ENCODE assay signal across 8 cellular contexts in the genomic region with DNA sequence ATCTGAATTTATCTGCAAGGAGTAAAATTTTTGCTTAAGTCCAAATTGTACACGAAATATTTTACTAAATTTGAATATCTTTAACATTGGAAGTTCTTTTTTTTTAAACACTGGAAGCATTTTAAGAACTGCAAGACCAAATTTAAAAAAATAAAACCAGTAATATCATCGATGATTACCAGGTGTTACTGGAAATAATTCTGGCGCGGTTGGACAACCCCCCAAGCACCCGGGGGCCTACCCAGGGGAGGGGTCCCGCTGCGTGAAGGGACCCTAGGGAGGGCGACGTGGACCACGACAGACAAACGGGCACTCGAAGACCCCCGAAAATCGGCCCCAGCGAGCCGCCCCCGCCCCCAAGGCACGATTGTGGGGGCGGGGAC. TPM values are rescaled to one million over a fixed set of nuclear protein-coding genes. Genes with fewer than 3 reads are reported as not detected.
A peak's percentile ranks its signal among the peaks of the same experiment; 100 is the strongest.
DNase-seq lines count a peak whose midpoint lies in the region; ATAC-seq and TF ChIP-seq lines count a peak whose summit lies in the region.

No MANE protein-coding gene starts in this region.

- no peak for DNase-seq in AG09309 (ENCODE audit: low read depth)
- DNase-seq in MG63 = no peak
- DNase-seq in naive thymus-derived CD8-positive, alpha-beta T cell = no peak
- no peak for DNase-seq in central memory CD4-positive, alpha-beta T cell
- DNase-seq in NCI-H446 (lab: John Stamatoyannopoulos, UW) = no peak

- TF ChIP-seq CTCF in AG09309 (IDR thresholded peaks at IDR 0.05; ENCODE audit: control insufficient read depth, insufficient read depth, low read depth, low read length, missing control alignments) = no peak

- H3K9me3 Mint-ChIP-seq in dendritic cell treated with granulocyte-macrophage colony-stimulating factor and Interleukin-4, amounts not matched to agents 40 ng/mL and 50 ng/mL, for 4 days = no peaks in the 10 kb centered on the region
- peaks cover 0 to 2% (median 0%) of the 10 kb centered on the region in 9 donors for H3K9me3 Mint-ChIP-seq in naive thymus-derived CD8-positive, alpha-beta T cell

- POLR2A ChIA-PET in naive thymus-derived CD8-positive, alpha-beta T cell (lab: Charles Lee) = interaction anchor here (0.7 to 11.8 kb wide), 5 partner anchors 14 to 337 kb away, joined by 3 to 370 read pairs (median 5); a partner anchor contains a TSS

- H3K4me3 Mint-ChIP-seq in dendritic cell treated with granulocyte-macrophage colony-stimulating factor and Interleukin-4, amounts not matched to agents 40 ng/mL and 50 ng/mL, for 4 days = peak overlapping the region; percentile 90
- H3K4me3 Mint-ChIP-seq in naive thymus-derived CD8-positive, alpha-beta T cell = peak overlapping the region; percentile 87 to 97 (median 90)

- peak in 1 of 2 donors; percentile 5 for ATAC-seq in naive thymus-derived CD8-positive, alpha-beta T cell
- no peak for ATAC-seq in HG02763 (IDR thresholded peaks at IDR 0.05; ENCODE audit: unreplicated experiment)
- ATAC-seq in GM21576 (IDR thresholded peaks at IDR 0.05; ENCODE audit: unreplicated experiment) = no peak

- peak overlapping the region; percentile 98 for H3K27ac Mint-ChIP-seq in dendritic cell treated with granulocyte-macrophage colony-stimulating factor and Interleukin-4, amounts not matched to agents 40 ng/mL and 50 ng/mL, for 4 days
- H3K27ac Mint-ChIP-seq in naive thymus-derived CD8-positive, alpha-beta T cell = peak overlapping the region; percentile 66 to 96 (median 92)

- H3K9me3 ChIP-seq in MG63 = no peaks in the 10 kb centered on the region

- no peaks in the 10 kb centered on the region for H3K27me3 Mint-ChIP-seq in dendritic cell treated with granulocyte-macrophage colony-stimulating factor and Interleukin-4, amounts not matched to agents 40 ng/mL and 50 ng/mL, for 4 days
- H3K27me3 Mint-ChIP-seq in naive thymus-derived CD8-positive, alpha-beta T cell = no peaks in the 10 kb centered on the region

- intact Hi-C loops in dendritic cell treated with granulocyte-macrophage colony-stimulating factor and Interleukin-4, amounts not matched to agents 40 ng/mL and 50 ng/mL, for 4 days (cut with micrococcal nuclease) = no loop called here

- H3K36me3 ChIP-seq in MG63 = peaks cover 31% of the 10 kb centered on the region

- H3K4me3 ChIP-seq in AG09309 (ENCODE audit: control insufficient read depth, low read depth, low read length) = peak overlapping the region; percentile 88
- peak overlapping the region; percentile 77 for H3K4me3 ChIP-seq in MG63

- no peaks in the 10 kb centered on the region for H3K27me3 ChIP-seq in MG63

- peaks cover 64% of the 10 kb centered on the region for H3K4me1 Mint-ChIP-seq in dendritic cell treated with granulocyte-macrophage colony-stimulating factor and Interleukin-4, amounts not matched to agents 40 ng/mL and 50 ng/mL, for 4 days (ENCODE audit: low read depth)
- H3K4me1 Mint-ChIP-seq in naive thymus-derived CD8-positive, alpha-beta T cell = peaks cover 10 to 54% (median 34%) of the 10 kb centered on the region in 4 donors

- peaks cover 48% of the 10 kb centered on the region for H3K36me3 Mint-ChIP-seq in dendritic cell treated with granulocyte-macrophage colony-stimulating factor and Interleukin-4, amounts not matched to agents 40 ng/mL and 50 ng/mL, for 4 days (ENCODE audit: low read depth)
- H3K36me3 Mint-ChIP-seq in naive thymus-derived CD8-positive, alpha-beta T cell = peaks cover 0 to 25% (median 5%) of the 10 kb centered on the region in 3 donors

RNA-seq across cellular contexts. Expression of a gene that starts 12.6 kb away (rescaled TPM):
- not detected in 2 replicates for total RNA-seq in MG63 (2014; rRNA removed; shearing (Covaris generic); ENCODE audit: low replicate concordance)
- total RNA-seq in naive thymus-derived CD8-positive, alpha-beta T cell = under 1 TPM in 1 of 2 experiments, not detected in 1; 0.70 TPM
- 1 to 10 TPM in 1 of 3 donors, under 1 TPM in 2; 0.41 to 1.3 (median 0.59) TPM for polyA plus RNA-seq in naive thymus-derived CD8-positive, alpha-beta T cell

RNA-seq across cellular contexts. Expression of a gene that starts 13.1 kb away (rescaled TPM):
- total RNA-seq in MG63 (2014; rRNA removed; shearing (Covaris generic); ENCODE audit: low replicate concordance) = not detected in 2 replicates
- under 1 TPM; 0.14 to 0.23 TPM for total RNA-seq in naive thymus-derived CD8-positive, alpha-beta T cell
- under 1 TPM in 1 of 3 donors, not detected in 2; 0.15 TPM for polyA plus RNA-seq in naive thymus-derived CD8-positive, alpha-beta T cell

RNA-seq across cellular contexts. Expression of a gene that starts 19.7 kb away (rescaled TPM):
- 0.49 and 4.1 TPM in 2 replicates for total RNA-seq in MG63 (2014; rRNA removed; shearing (Covaris generic); ENCODE audit: low replicate concordance)
- 10 to 100 TPM; 13.6 to 14.0 TPM for total RNA-seq in naive thymus-derived CD8-positive, alpha-beta T cell
- polyA plus RNA-seq in naive thymus-derived CD8-positive, alpha-beta T cell = not detected

RNA-seq across cellular contexts. Expression of a gene that starts 32.2 kb away (rescaled TPM):
- total RNA-seq in MG63 (2014; rRNA removed; shearing (Covaris generic); ENCODE audit: low replicate concordance) = 5.5 and 23.7 TPM in 2 replicates
- 100 to 1,000 TPM; 149 to 162 TPM for total RNA-seq in naive thymus-derived CD8-positive, alpha-beta T cell
- 10 to 100 TPM; 16.3 to 33.5 (median 26.0) TPM for polyA plus RNA-seq in naive thymus-derived CD8-positive, alpha-beta T cell

RNA-seq across cellular contexts. Expression of a gene that starts 32.7 kb away (rescaled TPM):
- 23.1 and 25.6 TPM in 2 replicates for total RNA-seq in MG63 (2014; rRNA removed; shearing (Covaris generic); ENCODE audit: low replicate concordance)
- 10 to 100 TPM; 56.7 to 59.8 TPM for total RNA-seq in naive thymus-derived CD8-positive, alpha-beta T cell
- 100 to 1,000 TPM in 2 of 3 donors, 10 to 100 TPM in 1; 85.2 to 106 (median 101) TPM for polyA plus RNA-seq in naive thymus-derived CD8-positive, alpha-beta T cell
